12 cellular contexts compared by ENCODE assay signal in the genomic region with DNA sequence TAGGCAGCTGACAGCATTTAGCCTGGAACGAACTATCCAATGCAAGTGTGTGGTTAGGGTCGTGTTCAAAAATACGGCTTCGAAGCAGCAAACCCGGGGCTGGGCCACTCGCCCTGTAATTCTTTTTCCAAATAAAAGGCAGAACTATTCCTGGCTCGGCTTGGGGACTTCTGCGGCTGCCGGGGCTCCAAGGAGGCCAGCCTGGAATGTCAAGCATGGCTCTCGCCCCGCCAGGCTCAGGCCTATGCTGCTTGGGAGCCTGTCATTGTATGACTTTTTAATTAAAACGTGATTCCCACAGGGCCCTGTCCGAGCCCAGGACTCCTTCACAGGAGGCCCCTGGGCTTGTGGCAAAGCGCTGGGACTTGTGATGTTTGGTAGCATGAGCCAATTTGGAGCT. TPM values are rescaled to one million over a fixed set of nuclear protein-coding genes. Genes with fewer than 3 reads are reported as not detected.
DNase-seq lines count a peak whose midpoint lies in the region; ATAC-seq and TF ChIP-seq lines count a peak whose summit lies in the region.
"Had no signal": no experiment of that assay in that cellular context is flagged by ENCODE, and none has a peak within 500 bp of the region (broad histone marks: within the 10 kb centered on the region; RNA-seq: fewer than 3 reads in every experiment).

No MANE protein-coding gene starts in this region.

- H3K27me3 Mint-ChIP-seq in natural killer cell (ENCODE audit: low read depth in 2 of 2) (peaks cover 0 to 3% of the 10 kb centered on the region in 2 donors), T-helper 17 cell (no peaks in the 10 kb centered on the region)
- H3K27me3 Mint-ChIP-seq: activated naive CD8-positive, alpha-beta T cell had no signal

- TF ChIP-seq POLR2A in gastrocnemius medialis (IDR thresholded peaks at IDR 0.05), result no peak

- ATAC-seq in gastrocnemius medialis, result peak in 1 of 2 donors; percentile 27
- no peak for ATAC-seq in natural killer cell
- no peak for ATAC-seq in T-helper 17 cell

- H3K4me1 Mint-ChIP-seq in natural killer cell (no peaks in the 10 kb centered on the region), T-helper 17 cell (peaks cover 19% of the 10 kb centered on the region)

- no peak overlapping the region for H3K4me3 ChIP-seq in gastrocnemius medialis

- H3K27ac ChIP-seq in gastrocnemius medialis, result peak overlapping the region; percentile 22 to 62 (median 45)

- no peaks in the 10 kb centered on the region for H3K36me3 ChIP-seq in gastrocnemius medialis

- intact Hi-C loops in gastrocnemius medialis (cut with DNase I; ENCODE audit: low total_unique reads) (no loop called here), natural killer cell (cut with micrococcal nuclease) (no loop called here)

- peaks cover 6 to 12% of the 10 kb centered on the region in 2 donors for H3K4me1 ChIP-seq in gastrocnemius medialis

- in situ Hi-C loops in gastrocnemius medialis (cut with MboI; ENCODE audit: low sequenced_read_pairs in 4 of 4), result no loop called here

- no peak overlapping the region for H3K27ac Mint-ChIP-seq in natural killer cell
- H3K27ac Mint-ChIP-seq in T-helper 17 cell, result no peak overlapping the region
- H3K27ac Mint-ChIP-seq: activated naive CD8-positive, alpha-beta T cell had no signal

- no peaks in the 10 kb centered on the region for H3K9me3 Mint-ChIP-seq in natural killer cell

- TF ChIP-seq CTCF in gastrocnemius medialis (IDR thresholded peaks at IDR 0.05 in 4 of 5, conservative IDR thresholded peaks at IDR 0.05 in 1 of 5), result no peak
- no peak for TF ChIP-seq CTCF in natural killer cell (IDR thresholded peaks at IDR 0.05)

- H3K36me3 Mint-ChIP-seq in natural killer cell, result no peaks in the 10 kb centered on the region
- H3K36me3 Mint-ChIP-seq in T-helper 17 cell (ENCODE audit: low read depth), result peaks cover 2% of the 10 kb centered on the region
- H3K36me3 Mint-ChIP-seq: activated naive CD8-positive, alpha-beta T cell had no signal

- H3K9me3 ChIP-seq in gastrocnemius medialis, result no peaks in the 10 kb centered on the region
- H3K9me3 ChIP-seq in T-helper 17 cell (ENCODE audit: control insufficient read depth, low read length, poor library complexity, severe bottlenecking), result no peaks in the 10 kb centered on the region

- peak; percentile 64 for DNase-seq in EH (ENCODE audit: low read depth)
- DNase-seq in ecto neural progenitor cell (ENCODE audit: low spot score), result peak; percentile 67
- peak; percentile 29 for DNase-seq in left kidney (ENCODE audit: low read depth, low spot score)
- no peak for DNase-seq in gastrocnemius medialis
- no peak for DNase-seq in natural killer cell
- DNase-seq in NCI-H226, result no peak
- DNase-seq in activated CD8-positive, alpha-beta memory T cell treated with anti-CD3 and anti-CD28 coated beads, Interleukin-2, amount 50 U/mL, for 4 hours, result no peak
- DNase-seq in T-helper 17 cell, result no peak
- DNase-seq: KG1; NCI-H2029 treated with DMSO at 0.1 percent for 48 hours; stimulated activated CD4-positive, alpha-beta T cell treated with anti-CD3 and anti-CD28 coated beads, Interleukin-4, amount 100 ng/mL, for 4 hours had no signal

- H3K27me3 ChIP-seq in gastrocnemius medialis, result no peaks in the 10 kb centered on the region

- H3K4me3 Mint-ChIP-seq in natural killer cell (no peak overlapping the region), T-helper 17 cell (no peak overlapping the region)
- H3K4me3 Mint-ChIP-seq: activated naive CD8-positive, alpha-beta T cell had no signal

RNA-seq across cellular contexts. Expression of gene KLF2, which starts 51.6 kb away (rescaled TPM):
- 10 to 100 TPM in 3 of 4 donors, 1 to 10 TPM in 1; 6.8 to 45.6 (median 32.0) TPM for total RNA-seq in gastrocnemius medialis
- total RNA-seq in natural killer cell, result 100 to 1,000 TPM; 246 to 645 (median 377) TPM
- 100 to 1,000 TPM; 465 to 578 TPM for total RNA-seq in T-helper 17 cell

Comparison
In these comparisons a context has a peak if more than half of its experiments do, and no peak if none do; other contexts are left out.
1. DNase-seq: peak in EH (single experiment), ecto neural progenitor cell (single experiment) and left kidney (single experiment); none in gastrocnemius medialis (0 of 2), natural killer cell (single experiment), NCI-H226 (single experiment), activated CD8-positive, alpha-beta memory T cell treated with anti-CD3 and anti-CD28 coated beads, Interleukin-2, amount 50 U/mL, for 4 hours (single experiment) and T-helper 17 cell (0 of 3).
2. RNA of gene KLF2, which starts 51.6 kb away (total RNA-seq): 465 to 578 TPM in T-helper 17 cell and 246 to 645 TPM in natural killer cell; 6.8 to 45.6 TPM in gastrocnemius medialis; every median in the first group is over 4 times any median in the second.